Comparison of ENCODE assay signal across 1 cellular context in genomic region chr5:56080375-56081052, GRCh38.
TF ChIP-seq lines count a peak whose summit lies in the region.

No MANE protein-coding gene starts in this region.

TF ChIP-seq in GM23338, 12 proteins besides CTCF, POLR2A, EP300 and RAD21 (continued from another document):
- TF ChIP-seq ETS1 (IDR thresholded peaks at IDR 0.05) (no peak), ZNF331 (CRISPR knock-in tag; IDR thresholded peaks at IDR 0.05; ENCODE audit: low read depth) (no peak)
